8 cellular contexts compared by ENCODE assay signal in the genomic region with DNA sequence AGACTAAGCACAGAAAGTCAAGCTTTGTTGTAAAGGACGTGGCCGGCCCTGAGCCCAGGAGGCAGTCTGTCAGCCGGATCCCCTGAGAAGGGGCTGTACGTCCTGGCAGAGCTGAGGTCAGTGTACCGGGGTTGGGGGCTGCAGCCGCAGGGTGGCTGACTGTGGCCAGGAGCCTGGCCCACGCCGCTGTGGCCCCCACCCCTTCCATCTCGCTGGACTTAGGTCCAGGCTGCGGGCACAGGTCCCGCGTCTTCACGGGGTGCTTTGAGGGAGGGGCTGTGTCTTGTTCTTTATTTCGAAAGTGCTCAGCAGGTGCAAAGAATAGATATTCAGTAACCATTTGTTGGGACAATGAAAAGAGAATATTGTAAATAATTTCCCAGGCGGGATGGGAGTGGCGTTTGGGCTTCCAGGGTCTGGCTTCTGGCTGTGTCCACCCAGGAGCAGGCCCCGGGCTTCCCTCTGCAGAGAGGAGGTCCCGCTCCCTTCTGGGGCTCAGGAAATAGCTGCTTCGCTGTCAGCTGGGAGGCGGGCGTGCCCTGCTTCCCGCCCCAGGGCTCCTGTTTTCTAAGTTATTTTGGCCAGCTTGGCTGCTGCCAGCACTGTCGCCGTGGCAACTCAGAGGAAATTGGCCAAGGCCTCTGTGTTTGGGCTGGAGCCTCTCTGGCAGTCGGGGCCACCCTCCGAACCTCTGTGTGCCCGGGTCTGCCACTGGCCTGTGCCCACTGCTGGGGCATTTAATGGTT. TPM values are rescaled to one million over a fixed set of nuclear protein-coding genes. Genes with fewer than 3 reads are reported as not detected.
DNase-seq lines count a peak whose midpoint lies in the region; ATAC-seq and TF ChIP-seq lines count a peak whose summit lies in the region.

No MANE protein-coding gene starts in this region.

- ATAC-seq in right cardiac atrium (peak; percentile 79 to 86), GM18870 (IDR thresholded peaks at IDR 0.05; ENCODE audit: unreplicated experiment) (no peak)
- ATAC-seq in stimulated activated effector memory CD8-positive, alpha-beta T cell treated with anti-CD3 and anti-CD28 coated beads, Interleukin-12 subunit alpha, Interleukin-12 subunit beta, amount 100 ng/mL, for 72 hours, result no peak

- WGBS in right cardiac atrium, result 29% methylated on average over 27 of the region's 27 CpGs

- no peaks in the 10 kb centered on the region for H3K9me3 Mint-ChIP-seq in activated naive CD8-positive, alpha-beta T cell treated with anti-CD3 and anti-CD28 coated beads for 36 hours
- no peaks in the 10 kb centered on the region for H3K9me3 Mint-ChIP-seq in stimulated activated effector memory CD8-positive, alpha-beta T cell treated with anti-CD3 and anti-CD28 coated beads, Interleukin-12 subunit alpha, Interleukin-12 subunit beta, amount 100 ng/mL, for 72 hours

- H3K4me3 ChIP-seq in right cardiac atrium (ENCODE audit: low read length), result no peak overlapping the region
- no peak overlapping the region for H3K4me3 ChIP-seq in BE2C (ENCODE audit: low read depth, low read length)

- intact Hi-C loops in right cardiac atrium (cut with DNase I), result no loop called here

- H3K27me3 Mint-ChIP-seq in activated naive CD8-positive, alpha-beta T cell treated with anti-CD3 and anti-CD28 coated beads for 36 hours, result no peaks in the 10 kb centered on the region

- peak overlapping the region; percentile 68 for H3K27ac ChIP-seq in right cardiac atrium (ENCODE audit: low read length)

- H3K4me3 Mint-ChIP-seq in activated naive CD8-positive, alpha-beta T cell treated with anti-CD3 and anti-CD28 coated beads for 36 hours, result peak overlapping the region; percentile 68
- peak overlapping the region; percentile 78 for H3K4me3 Mint-ChIP-seq in stimulated activated effector memory CD8-positive, alpha-beta T cell treated with anti-CD3 and anti-CD28 coated beads, Interleukin-12 subunit alpha, Interleukin-12 subunit beta, amount 100 ng/mL, for 72 hours

- H3K27me3 ChIP-seq in right cardiac atrium (ENCODE audit: control insufficient read depth, insufficient read depth), result no peaks in the 10 kb centered on the region
- peaks cover 37% of the 10 kb centered on the region for H3K27me3 ChIP-seq in BE2C

- no peaks in the 10 kb centered on the region for H3K36me3 ChIP-seq in BE2C

- peaks cover 60% of the 10 kb centered on the region for H3K36me3 Mint-ChIP-seq in activated naive CD8-positive, alpha-beta T cell treated with anti-CD3 and anti-CD28 coated beads for 36 hours
- H3K36me3 Mint-ChIP-seq in stimulated activated effector memory CD8-positive, alpha-beta T cell treated with anti-CD3 and anti-CD28 coated beads, Interleukin-12 subunit alpha, Interleukin-12 subunit beta, amount 100 ng/mL, for 72 hours, result peaks cover 57% of the 10 kb centered on the region

- TF ChIP-seq CTCF in BE2C (IDR thresholded peaks at IDR 0.05; ENCODE audit: low read depth, low read length), result no peak

- no peaks in the 10 kb centered on the region for H3K9me3 ChIP-seq in right cardiac atrium (ENCODE audit: control insufficient read depth, low read length)
- H3K9me3 ChIP-seq in BE2C, result no peaks in the 10 kb centered on the region

- DNase-seq in NOMO-1 (lab: John Stamatoyannopoulos, UW; ENCODE audit: unreplicated experiment in 2 of 2) (peak; percentile 36 to 41), NOMO-1 treated with dmso at 0.1 percent for 144 hours (lab: John Stamatoyannopoulos, UW; ENCODE audit: unreplicated experiment) (no peak), right cardiac atrium (peak; percentile 87 to 94 (median 93)), NCI-H1930 (lab: John Stamatoyannopoulos, UW) (no peak), BE2C (no peak)
- no peak for DNase-seq in activated naive CD8-positive, alpha-beta T cell treated with anti-CD3 and anti-CD28 coated beads for 36 hours
- no peak for DNase-seq in stimulated activated effector memory CD8-positive, alpha-beta T cell treated with anti-CD3 and anti-CD28 coated beads, Interleukin-12 subunit alpha, Interleukin-12 subunit beta, amount 100 ng/mL, for 72 hours (ENCODE audit: low spot score in 2 of 2)

- H3K27ac Mint-ChIP-seq in activated naive CD8-positive, alpha-beta T cell treated with anti-CD3 and anti-CD28 coated beads for 36 hours, result peak overlapping the region; percentile 97
- H3K27ac Mint-ChIP-seq in stimulated activated effector memory CD8-positive, alpha-beta T cell treated with anti-CD3 and anti-CD28 coated beads, Interleukin-12 subunit alpha, Interleukin-12 subunit beta, amount 100 ng/mL, for 72 hours, result peak overlapping the region; percentile 96

- H3K4me1 ChIP-seq in right cardiac atrium (ENCODE audit: control insufficient read depth, insufficient read depth, low read length), result peaks cover 8% of the 10 kb centered on the region
- H3K4me1 ChIP-seq in BE2C, result no peaks in the 10 kb centered on the region

- H3K4me1 Mint-ChIP-seq in activated naive CD8-positive, alpha-beta T cell treated with anti-CD3 and anti-CD28 coated beads for 36 hours, result peaks cover 51% of the 10 kb centered on the region
- peaks cover 70% of the 10 kb centered on the region for H3K4me1 Mint-ChIP-seq in stimulated activated effector memory CD8-positive, alpha-beta T cell treated with anti-CD3 and anti-CD28 coated beads, Interleukin-12 subunit alpha, Interleukin-12 subunit beta, amount 100 ng/mL, for 72 hours

RNA-seq across cellular contexts. Expression of a gene that starts 7.4 kb away (rescaled TPM):
- total RNA-seq in activated naive CD8-positive, alpha-beta T cell treated with anti-CD3 and anti-CD28 coated beads for 36 hours, result 10 to 100 TPM; 94.2 to 98.5 TPM
- 10 to 100 TPM; 20.1 to 25.3 (median 20.8) TPM for total RNA-seq in right cardiac atrium
- polyA plus RNA-seq in right cardiac atrium, result 14.7 TPM
- 2.1 TPM for polyA plus RNA-seq in BE2C (2012; ENCODE audit: insufficient read depth, insufficient read length, low read depth)

Comparison
In these comparisons a context has a peak if more than half of its experiments do, and no peak if none do; other contexts are left out.
1. DNase-seq: peak in NOMO-1 (2 of 2) and right cardiac atrium (3 of 3); none in NOMO-1 treated with dmso at 0.1 percent for 144 hours (single experiment), activated naive CD8-positive, alpha-beta T cell treated with anti-CD3 and anti-CD28 coated beads for 36 hours (single experiment), stimulated activated effector memory CD8-positive, alpha-beta T cell treated with anti-CD3 and anti-CD28 coated beads, Interleukin-12 subunit alpha, Interleukin-12 subunit beta, amount 100 ng/mL, for 72 hours (0 of 2), NCI-H1930 (0 of 2) and BE2C (single experiment).
2. ATAC-seq: peak in right cardiac atrium (2 of 2); none in stimulated activated effector memory CD8-positive, alpha-beta T cell treated with anti-CD3 and anti-CD28 coated beads, Interleukin-12 subunit alpha, Interleukin-12 subunit beta, amount 100 ng/mL, for 72 hours (single experiment) and GM18870 (single experiment).